In genomic region chr15:40766194-40766830, GRCh38 we compare ENCODE assay signal across 11 cellular contexts. TPM values are rescaled to one million over a fixed set of nuclear protein-coding genes. Genes with fewer than 3 reads are reported as not detected.
A peak's percentile ranks its signal among the peaks of the same experiment; 100 is the strongest.
DNase-seq lines count a peak whose midpoint lies in the region; ATAC-seq lines count a peak whose summit lies in the region.
"Had no signal": no experiment of that assay in that cellular context is flagged by ENCODE, and none has a peak within 500 bp of the region (broad histone marks: within the 10 kb centered on the region; RNA-seq: fewer than 3 reads in every experiment).

No MANE protein-coding gene starts in this region.

- H3K4me3 Mint-ChIP-seq in CD4-positive, CD25-positive, alpha-beta regulatory T cell, result peak overlapping the region in 1 of 4 donors; percentile 82
- H3K4me3 Mint-ChIP-seq in activated naive CD8-positive, alpha-beta T cell treated with anti-CD3 and anti-CD28 coated beads, Interleukin-2, amount 10 ng/mL, durations not matched to agents 7 days and 5 days, result no peak overlapping the region

- H3K18ac ChIP-seq in mesenchymal stem cell (ENCODE audit: low read depth in 1 of 2, low read length in 2 of 2), result peak overlapping the region in 1 of 2 experiments; percentile 59

- H2BK5ac ChIP-seq in mesenchymal stem cell (ENCODE audit: low read depth, low read length, poor library complexity, severe bottlenecking), result no peak overlapping the region

- H3K14ac ChIP-seq in mesenchymal stem cell (ENCODE audit: low read length in 2 of 2), result no peak overlapping the region

- peak overlapping the region in 1 of 2 experiments; percentile 57 for H3K23ac ChIP-seq in mesenchymal stem cell (ENCODE audit: low read length in 2 of 2)

- peak overlapping the region; percentile 18 for H2AK5ac ChIP-seq in mesenchymal stem cell (ENCODE audit: low read length, severe bottlenecking)

- no peaks in the 10 kb centered on the region for H3K36me3 Mint-ChIP-seq in CD4-positive, CD25-positive, alpha-beta regulatory T cell
- H3K36me3 Mint-ChIP-seq in activated naive CD8-positive, alpha-beta T cell treated with anti-CD3 and anti-CD28 coated beads, Interleukin-2, amount 10 ng/mL, durations not matched to agents 7 days and 5 days, result peaks cover 2% of the 10 kb centered on the region

- H3K4ac ChIP-seq in mesenchymal stem cell (ENCODE audit: low read depth in 1 of 2, low read length in 2 of 2), result no peak overlapping the region

- H3K27me3 Mint-ChIP-seq in CD4-positive, CD25-positive, alpha-beta regulatory T cell, result no peaks in the 10 kb centered on the region
- H3K27me3 Mint-ChIP-seq in activated naive CD8-positive, alpha-beta T cell treated with anti-CD3 and anti-CD28 coated beads, Interleukin-2, amount 10 ng/mL, durations not matched to agents 7 days and 5 days, result no peaks in the 10 kb centered on the region

- H3K4me1 Mint-ChIP-seq in CD4-positive, CD25-positive, alpha-beta regulatory T cell, result peaks cover 7 to 61% (median 19%) of the 10 kb centered on the region in 4 donors
- peaks cover 32% of the 10 kb centered on the region for H3K4me1 Mint-ChIP-seq in activated naive CD8-positive, alpha-beta T cell treated with anti-CD3 and anti-CD28 coated beads, Interleukin-2, amount 10 ng/mL, durations not matched to agents 7 days and 5 days

- H4K91ac ChIP-seq in mesenchymal stem cell (ENCODE audit: low read length), result no peak overlapping the region

- H3K36me3 ChIP-seq in CD4-positive, CD25-positive, alpha-beta regulatory T cell (ENCODE audit: control insufficient read depth, insufficient read depth, low read length), result peaks cover 5% of the 10 kb centered on the region
- 0 out of 2 replicates have a peak, but pooled peaks cover 5% of the 10 kb centered on the region for H3K36me3 ChIP-seq in HUES64 (ENCODE audit: insufficient read depth, low read length)
- H3K36me3 ChIP-seq in mesenchymal stem cell (ENCODE audit: control insufficient read depth in 1 of 2, insufficient read depth in 2 of 2, low read depth in 1 of 2, low read length in 2 of 2), result peaks cover 7 to 24% of the 10 kb centered on the region in 2 experiments

- peak overlapping the region in 2 of 3 donors; percentile 51 to 90 for H3K27ac Mint-ChIP-seq in CD4-positive, CD25-positive, alpha-beta regulatory T cell
- H3K27ac Mint-ChIP-seq in activated naive CD8-positive, alpha-beta T cell treated with anti-CD3 and anti-CD28 coated beads, Interleukin-2, amount 10 ng/mL, durations not matched to agents 7 days and 5 days, result peak overlapping the region; percentile 39

- DNase-seq in CD4-positive, CD25-positive, alpha-beta regulatory T cell, result no peak
- DNase-seq in activated naive CD8-positive, alpha-beta T cell treated with anti-CD3 and anti-CD28 coated beads, Interleukin-2, amount 10 ng/mL, durations not matched to agents 7 days and 5 days, result no peak
- DNase-seq in mesenchymal stem cell (no peak), cerebellar nuclear complex (lab: John Stamatoyannopoulos, UW) (no peak), GOT3 (lab: John Stamatoyannopoulos, UW) (no peak)
- DNase-seq: central memory CD4-positive, alpha-beta T cell; left ventricle myocardium inferior had no signal

- H2AFZ ChIP-seq in mesenchymal stem cell (ENCODE audit: low read depth, low read length), result no peak overlapping the region

- peaks cover 3% of the 10 kb centered on the region for H3K79me1 ChIP-seq in mesenchymal stem cell (replicated peaks; ENCODE audit: low read length, poor library complexity, severe bottlenecking)

- no peak overlapping the region for H2BK15ac ChIP-seq in mesenchymal stem cell (ENCODE audit: low read depth, poor library complexity, severe bottlenecking)

- H3K27ac ChIP-seq in CD4-positive, CD25-positive, alpha-beta regulatory T cell (ENCODE audit: insufficient read depth, low read length, poor library complexity, severe bottlenecking), result peak overlapping the region; percentile 78
- H3K27ac ChIP-seq in HUES64 (ENCODE audit: low read depth, low read length) (no peak overlapping the region), mesenchymal stem cell (ENCODE audit: low read length, poor library complexity, severe bottlenecking) (no peak overlapping the region)

- H3K4me2 ChIP-seq in mesenchymal stem cell (ENCODE audit: low read length, poor library complexity, severe bottlenecking), result no peak overlapping the region

- ATAC-seq in CD4-positive, CD25-positive, alpha-beta regulatory T cell (ENCODE audit: low read depth in 2 of 2), result no peak
- no peak for ATAC-seq in activated naive CD8-positive, alpha-beta T cell treated with anti-CD3 and anti-CD28 coated beads, Interleukin-2, amount 10 ng/mL, durations not matched to agents 7 days and 5 days (ENCODE audit: low read depth)
- no peak for ATAC-seq in HG03439 (IDR thresholded peaks at IDR 0.05; ENCODE audit: unreplicated experiment)
- no peak for ATAC-seq in GM19397 (IDR thresholded peaks at IDR 0.05; ENCODE audit: unreplicated experiment)

- no peak overlapping the region for H4K8ac ChIP-seq in mesenchymal stem cell (ENCODE audit: low read length)

- POLR2A ChIA-PET in activated naive CD8-positive, alpha-beta T cell treated with anti-CD3 and anti-CD28 coated beads, Interleukin-2, amount 10 ng/mL, durations not matched to agents 7 days and 5 days (lab: Charles Lee), result interaction anchor here (0.5 to 4.4 kb wide), 5 partner anchors 10 to 44 kb away, joined by 3 to 21 read pairs (median 10); no protein-coding TSS in a partner anchor

- no peak overlapping the region for H2BK120ac ChIP-seq in mesenchymal stem cell (ENCODE audit: low read depth, low read length)

- no peaks in the 10 kb centered on the region for H3K9me3 ChIP-seq in CD4-positive, CD25-positive, alpha-beta regulatory T cell (ENCODE audit: control insufficient read depth in 2 of 2, low read length in 2 of 2)
- H3K9me3 ChIP-seq in HUES64 (ENCODE audit: insufficient read depth, low read depth, low read length) (no peaks in the 10 kb centered on the region), mesenchymal stem cell (ENCODE audit: control insufficient read depth, low read length) (no peaks in the 10 kb centered on the region)
- H3K9me3 ChIP-seq: left ventricle myocardium inferior, right lobe of liver had no signal

- no peaks in the 10 kb centered on the region for H3K9me3 Mint-ChIP-seq in CD4-positive, CD25-positive, alpha-beta regulatory T cell
- no peaks in the 10 kb centered on the region for H3K9me3 Mint-ChIP-seq in activated naive CD8-positive, alpha-beta T cell treated with anti-CD3 and anti-CD28 coated beads, Interleukin-2, amount 10 ng/mL, durations not matched to agents 7 days and 5 days

- H3K4me3 ChIP-seq in CD4-positive, CD25-positive, alpha-beta regulatory T cell (ENCODE audit: low read depth, low read length), result no peak overlapping the region
- no peak overlapping the region for H3K4me3 ChIP-seq in HUES64 (ENCODE audit: low read length)
- no peak overlapping the region for H3K4me3 ChIP-seq in mesenchymal stem cell (ENCODE audit: insufficient read depth in 1 of 2, low read depth in 1 of 2, low read length in 2 of 2)
- H3K4me3 ChIP-seq: left ventricle myocardium inferior had no signal

- H3K9ac ChIP-seq in HUES64 (ENCODE audit: low read depth, low read length) (peak overlapping the region; percentile 37; the same call in 1 of the 2 replicates), mesenchymal stem cell (ENCODE audit: low read length) (no peak overlapping the region)

- peak overlapping the region in 1 of 2 experiments; percentile 33 for H2BK12ac ChIP-seq in mesenchymal stem cell (ENCODE audit: low read length in 2 of 2)

- 75% methylated on average over 8 of the region's 8 CpGs for WGBS in HUES64
- WGBS in mesenchymal stem cell, result 87% methylated on average over 8 of the region's 8 CpGs

- no peaks in the 10 kb centered on the region for H3K27me3 ChIP-seq in CD4-positive, CD25-positive, alpha-beta regulatory T cell (ENCODE audit: control insufficient read depth, insufficient read depth, low read length)
- H3K27me3 ChIP-seq in HUES64 (ENCODE audit: insufficient read depth, low read length), result peaks cover 19% of the 10 kb centered on the region; the same call in 1 of the 2 replicates
- H3K27me3 ChIP-seq in mesenchymal stem cell (ENCODE audit: control insufficient read depth in 1 of 2, insufficient read depth in 1 of 2, low read length in 2 of 2), result no peaks in the 10 kb centered on the region
- H3K27me3 ChIP-seq: right lobe of liver had no signal

- peaks cover 50% of the 10 kb centered on the region for H3K4me1 ChIP-seq in CD4-positive, CD25-positive, alpha-beta regulatory T cell (ENCODE audit: control insufficient read depth, insufficient read depth, low read length, poor library complexity, severe bottlenecking)
- H3K4me1 ChIP-seq in HUES64 (ENCODE audit: insufficient read depth, low read length) (peaks cover 32% of the 10 kb centered on the region), mesenchymal stem cell (ENCODE audit: control insufficient read depth, insufficient read depth, low read depth, low read length) (peaks cover 74% of the 10 kb centered on the region)

RNA-seq across cellular contexts. Expression of gene GCHFR, which starts 2.4 kb away (rescaled TPM):
- total RNA-seq in CD4-positive, CD25-positive, alpha-beta regulatory T cell, result 23.4 TPM
- 100 to 1,000 TPM; 111 to 163 (median 127) TPM for polyA plus RNA-seq in CD4-positive, CD25-positive, alpha-beta regulatory T cell
- polyA plus RNA-seq in HUES64 (2013, experiment 1 of 2), result 21.1 TPM
- polyA plus RNA-seq in HUES64 (2013, experiment 2 of 2), result 24.7 TPM
- 10 to 100 TPM; 58.2 to 61.5 TPM for total RNA-seq in activated naive CD8-positive, alpha-beta T cell treated with anti-CD3 and anti-CD28 coated beads, Interleukin-2, amount 10 ng/mL, durations not matched to agents 7 days and 5 days
- 8.8 TPM for polyA plus RNA-seq in mesenchymal stem cell (2013, experiment 1 of 2)
- 8.8 TPM for polyA plus RNA-seq in mesenchymal stem cell (2013, experiment 2 of 2)

RNA-seq across cellular contexts. Expression of gene C15orf62, which starts 3.5 kb away (rescaled TPM):
- 1.9 TPM for total RNA-seq in CD4-positive, CD25-positive, alpha-beta regulatory T cell
- under 1 TPM in 3 of 4 donors, not detected in 1; 0.17 to 0.30 (median 0.30) TPM for polyA plus RNA-seq in CD4-positive, CD25-positive, alpha-beta regulatory T cell
- 0.25 TPM for polyA plus RNA-seq in HUES64 (2013, experiment 1 of 2)
- polyA plus RNA-seq in HUES64 (2013, experiment 2 of 2), result 0.25 TPM
- 1 to 10 TPM; 2.4 TPM for total RNA-seq in activated naive CD8-positive, alpha-beta T cell treated with anti-CD3 and anti-CD28 coated beads, Interleukin-2, amount 10 ng/mL, durations not matched to agents 7 days and 5 days
- polyA plus RNA-seq in mesenchymal stem cell (2013, experiment 1 of 2), result 0.11 TPM
- polyA plus RNA-seq in mesenchymal stem cell (2013, experiment 2 of 2), result 0.04 TPM

RNA-seq across cellular contexts. Expression of gene RMDN3, which starts 11.3 kb away (rescaled TPM):
- 27.7 TPM for total RNA-seq in CD4-positive, CD25-positive, alpha-beta regulatory T cell
- 10 to 100 TPM; 17.6 to 22.6 (median 21.6) TPM for polyA plus RNA-seq in CD4-positive, CD25-positive, alpha-beta regulatory T cell
- polyA plus RNA-seq in HUES64 (2013, experiment 1 of 2), result 15.5 TPM
- 14.7 TPM for polyA plus RNA-seq in HUES64 (2013, experiment 2 of 2)
- 10 to 100 TPM; 32.5 to 36.4 TPM for total RNA-seq in activated naive CD8-positive, alpha-beta T cell treated with anti-CD3 and anti-CD28 coated beads, Interleukin-2, amount 10 ng/mL, durations not matched to agents 7 days and 5 days
- polyA plus RNA-seq in mesenchymal stem cell (2013, experiment 1 of 2), result 15.7 TPM
- 17.6 TPM for polyA plus RNA-seq in mesenchymal stem cell (2013, experiment 2 of 2)

RNA-seq across cellular contexts. Expression of gene ZFYVE19, which starts 40.6 kb away (rescaled TPM):
- total RNA-seq in CD4-positive, CD25-positive, alpha-beta regulatory T cell, result 24.4 TPM
- 10 to 100 TPM; 14.5 to 17.3 (median 15.7) TPM for polyA plus RNA-seq in CD4-positive, CD25-positive, alpha-beta regulatory T cell
- polyA plus RNA-seq in HUES64 (2013, experiment 1 of 2), result 7.9 TPM
- 12.8 TPM for polyA plus RNA-seq in HUES64 (2013, experiment 2 of 2)
- 10 to 100 TPM; 30.1 to 31.7 TPM for total RNA-seq in activated naive CD8-positive, alpha-beta T cell treated with anti-CD3 and anti-CD28 coated beads, Interleukin-2, amount 10 ng/mL, durations not matched to agents 7 days and 5 days
- polyA plus RNA-seq in mesenchymal stem cell (2013, experiment 1 of 2), result 11.8 TPM
- 11.1 TPM for polyA plus RNA-seq in mesenchymal stem cell (2013, experiment 2 of 2)

RNA-seq across cellular contexts. Expression of gene DNAJC17, which starts 41.0 kb away (rescaled TPM):
- total RNA-seq in CD4-positive, CD25-positive, alpha-beta regulatory T cell, result 32.6 TPM
- 10 to 100 TPM; 23.7 to 32.7 (median 29.4) TPM for polyA plus RNA-seq in CD4-positive, CD25-positive, alpha-beta regulatory T cell
- polyA plus RNA-seq in HUES64 (2013, experiment 1 of 2), result 41.6 TPM
- polyA plus RNA-seq in HUES64 (2013, experiment 2 of 2), result 50.4 TPM
- 10 to 100 TPM; 45.6 to 47.2 TPM for total RNA-seq in activated naive CD8-positive, alpha-beta T cell treated with anti-CD3 and anti-CD28 coated beads, Interleukin-2, amount 10 ng/mL, durations not matched to agents 7 days and 5 days
- 36.9 TPM for polyA plus RNA-seq in mesenchymal stem cell (2013, experiment 1 of 2)
- 39.3 TPM for polyA plus RNA-seq in mesenchymal stem cell (2013, experiment 2 of 2)
